ENCODE assay signal across 8 cellular contexts in genomic region chr1:247103777-247104591, GRCh38. TPM values are rescaled to one million over a fixed set of nuclear protein-coding genes. Genes with fewer than 3 reads are reported as not detected.
DNase-seq lines count a peak whose midpoint lies in the region; ATAC-seq and TF ChIP-seq lines count a peak whose summit lies in the region.

TSS of gene ZNF669 (minus strand) at chr1:247104356. CDS start at chr1:247104199, 157 bp downstream.

- no peak for TF ChIP-seq CTCF in GM13977 (IDR thresholded peaks at IDR 0.05; ENCODE audit: extremely low read depth, insufficient read depth, missing control alignments)
- no peak for TF ChIP-seq CTCF in left ventricle myocardium inferior (IDR thresholded peaks at IDR 0.05; ENCODE audit: borderline replicate concordance)
- no peak for TF ChIP-seq CTCF in progenitor cell of endocrine pancreas (IDR thresholded peaks at IDR 0.05; ENCODE audit: unreplicated experiment)

- DNase-seq in GM13977 (ENCODE audit: low spot score): peak; percentile 95
- DNase-seq in NCI-H146 (lab: John Stamatoyannopoulos, UW): peak; percentile 99
- peak; percentile 81 to 92 (median 88) for DNase-seq in T-cell
- DNase-seq in amniotic epithelial cell (ENCODE audit: low read depth): peak; percentile 96
- DNase-seq in left ventricle myocardium inferior: peak; percentile 97
- DNase-seq in progenitor cell of endocrine pancreas (ENCODE audit: low spot score, unreplicated experiment): peak; percentile 93
- peak; percentile 97 for DNase-seq in ureter (ENCODE audit: low spot score)

- peaks cover 38% of the 10 kb centered on the region for H3K9me3 ChIP-seq in left ventricle myocardium inferior (replicated peaks)

- peak within 1 kb of the TSS; percentile 78 to 90 for H3K27ac Mint-ChIP-seq in T-cell
- H3K27ac Mint-ChIP-seq in progenitor cell of endocrine pancreas: peak within 1 kb of the TSS; percentile 99

- peak within 1 kb of the TSS; percentile 76 for H3K4me3 ChIP-seq in left ventricle myocardium inferior

- H3K27ac ChIP-seq in left ventricle myocardium inferior (replicated peaks): peak within 1 kb of the TSS; percentile 91

- peaks cover 33% of the 10 kb centered on the region for H3K36me3 ChIP-seq in left ventricle myocardium inferior

- H3K4me1 ChIP-seq in left ventricle myocardium inferior: peaks cover 25% of the 10 kb centered on the region

- ATAC-seq in HG02870 (IDR thresholded peaks at IDR 0.05; ENCODE audit: unreplicated experiment): peak; percentile 99
- peak; percentile 98 to 99 (median 99) for ATAC-seq in T-cell (replicated peaks in 1 of 4)

- intact Hi-C loops in left ventricle myocardium inferior (cut with micrococcal nuclease): no loop called here

- H3K27me3 Mint-ChIP-seq in T-cell (peaks cover 21 to 28% of the 10 kb centered on the region in 2 donors), progenitor cell of endocrine pancreas (no peaks in the 10 kb centered on the region)

- peaks cover 0 to 29% (median 24%) of the 10 kb centered on the region in 3 donors for H3K9me3 Mint-ChIP-seq in T-cell
- peaks cover 23% of the 10 kb centered on the region for H3K9me3 Mint-ChIP-seq in progenitor cell of endocrine pancreas (ENCODE audit: low read depth)

- H3K4me3 Mint-ChIP-seq in T-cell (peak within 1 kb of the TSS; percentile 89 to 90 (median 89)), progenitor cell of endocrine pancreas (ENCODE audit: low read depth) (peak within 1 kb of the TSS; percentile 93)

- in situ Hi-C loops in GM13977 (cut with MboI; ENCODE audit: low pct_unique_long_range_greater_than_20kb, low sequenced_read_pairs, unreplicated experiment): no loop called here

- peaks cover 10 to 24% (median 24%) of the 10 kb centered on the region in 3 donors for H3K4me1 Mint-ChIP-seq in T-cell
- H3K4me1 Mint-ChIP-seq in progenitor cell of endocrine pancreas (ENCODE audit: low read depth): peaks cover 18% of the 10 kb centered on the region

- peaks cover 30% of the 10 kb centered on the region for H3K36me3 Mint-ChIP-seq in T-cell
- H3K36me3 Mint-ChIP-seq in progenitor cell of endocrine pancreas (ENCODE audit: insufficient read depth): peaks cover 44% of the 10 kb centered on the region

- CTCF ChIA-PET in T-cell (lab: Charles Lee): interaction anchor here in 1 of 2 donors (0.6 kb wide), 1 partner anchor 62 kb away, joined by 3 read pairs; no protein-coding TSS in a partner anchor

- POLR2A ChIA-PET in T-cell (lab: Charles Lee): interaction anchor here in 1 of 2 donors (0.6 to 0.7 kb wide), 2 partner anchors 16 to 64 kb away, joined by 4 to 14 read pairs; no protein-coding TSS in a partner anchor

- no peaks in the 10 kb centered on the region for H3K27me3 ChIP-seq in left ventricle myocardium inferior (ENCODE audit: low read depth)

RNA-seq across cellular contexts. Expression of gene ZNF669, which starts in this region (rescaled TPM):
- 10 to 100 TPM; 11.0 to 13.7 (median 12.8) TPM for total RNA-seq in T-cell
- 3.2 TPM for total RNA-seq in left ventricle myocardium inferior
- 19.7 and 21.8 TPM in 2 replicates for total RNA-seq in progenitor cell of endocrine pancreas
- 9.0 TPM for total RNA-seq in ureter

Comparison
In these comparisons a context has a peak if more than half of its experiments do, and no peak if none do; other contexts are left out.
1. Peak in every context shown above with its lines: DNase-seq, ATAC-seq, H3K4me3 ChIP-seq and H3K27ac ChIP-seq.